1 cellular context compared by ENCODE assay signal in genomic region chr3:13461169-13462124, GRCh38.
A peak's percentile ranks its signal among the peaks of the same experiment; 100 is the strongest.
TF ChIP-seq lines count a peak whose summit lies in the region.

No MANE protein-coding gene starts in this region.

TF ChIP-seq in HepG2, 621 proteins besides CTCF, POLR2A, EP300 and RAD21 (continued from another document and continues in another):
- TF ChIP-seq RERE (CRISPR knock-in tag; IDR thresholded peaks at IDR 0.05; ENCODE audit: low read depth), result no peak
- TF ChIP-seq RFXANK (CRISPR knock-in tag; IDR thresholded peaks at IDR 0.05), result 0 out of 2 replicates have a peak, but pooled peaks have one; percentile 59
- TF ChIP-seq HNF4G (IDR thresholded peaks at IDR 0.05; ENCODE audit: borderline replicate concordance, low read depth, low read length), result 0 out of 2 replicates have a peak, but pooled peaks have one; percentile 13
- no peak; the same call in 1 of the 2 replicates for TF ChIP-seq HNF4G (CRISPR knock-in tag; IDR thresholded peaks at IDR 0.05; ENCODE audit: borderline replicate concordance, low read depth)
- TF ChIP-seq MZF1 (CRISPR knock-in tag; IDR thresholded peaks at IDR 0.05; ENCODE audit: borderline replicate concordance), result no peak
- peak; percentile 54; the same call in 1 of the 2 replicates for TF ChIP-seq RFXAP (CRISPR knock-in tag; IDR thresholded peaks at IDR 0.05; ENCODE audit: borderline replicate concordance)
- TF ChIP-seq SIN3A (IDR thresholded peaks at IDR 0.05; ENCODE audit: borderline replicate concordance, low read depth, low read length), result peak; percentile 64; the same call in 1 of the 2 replicates
- TF ChIP-seq PAWR (CRISPR knock-in tag; IDR thresholded peaks at IDR 0.05; ENCODE audit: borderline replicate concordance), result no peak
- no peak for TF ChIP-seq THAP8 (CRISPR knock-in tag; IDR thresholded peaks at IDR 0.05; ENCODE audit: borderline replicate concordance)
- TF ChIP-seq HOMEZ (CRISPR knock-in tag; IDR thresholded peaks at IDR 0.05; ENCODE audit: low read depth), result peak; percentile 82; the same call in 1 of the 2 replicates
- peak; percentile 93; the same call in 2 of the 3 replicates for TF ChIP-seq MXI1 (IDR thresholded peaks at IDR 0.05; ENCODE audit: borderline replicate concordance, low read depth, low read length)
- no peak for TF ChIP-seq NAIF1 (CRISPR knock-in tag; IDR thresholded peaks at IDR 0.05; ENCODE audit: borderline replicate concordance)
- TF ChIP-seq SP4 (CRISPR knock-in tag; IDR thresholded peaks at IDR 0.05), result peak; percentile 50; the same call in 1 of the 2 replicates
- TF ChIP-seq NR2F6 (IDR thresholded peaks at IDR 0.05), result peak; percentile 32; the same call in 1 of the 2 replicates
- peak; percentile 75 for TF ChIP-seq NR2F6 (CRISPR knock-in tag; IDR thresholded peaks at IDR 0.05)
- no peak for TF ChIP-seq ZNF17 (CRISPR knock-in tag; IDR thresholded peaks at IDR 0.05)
- no peak for TF ChIP-seq TBL1XR1 (IDR thresholded peaks at IDR 0.05; ENCODE audit: borderline replicate concordance, low read length, partially characterized antibody)
- TF ChIP-seq KMT2A (CRISPR knock-in tag; IDR thresholded peaks at IDR 0.05), result peak; percentile 72
- TF ChIP-seq GATAD2A (CRISPR knock-in tag; IDR thresholded peaks at IDR 0.05), result peak; percentile 88
- TF ChIP-seq ZNF318 (CRISPR knock-in tag; IDR thresholded peaks at IDR 0.05), result no peak
- TF ChIP-seq ATF4 (CRISPR knock-in tag; IDR thresholded peaks at IDR 0.05), result 0 out of 4 replicates have a peak, but pooled peaks of 1 of the 2 experiments have one; percentile 50
- TF ChIP-seq ZNF446 (CRISPR knock-in tag; IDR thresholded peaks at IDR 0.05), result 0 out of 2 replicates have a peak, but pooled peaks have one; percentile 21
- peak; percentile 79; the same call in 1 of the 2 replicates for TF ChIP-seq ZIK1 (CRISPR knock-in tag; IDR thresholded peaks at IDR 0.05; ENCODE audit: borderline replicate concordance, low read depth)
- no peak for TF ChIP-seq POLR2G (IDR thresholded peaks at IDR 0.05; ENCODE audit: low read depth, low read length)
- peak; percentile 88; the same call in 1 of the 2 replicates for TF ChIP-seq TFDP1 (CRISPR knock-in tag; IDR thresholded peaks at IDR 0.05; ENCODE audit: borderline replicate concordance)
- peak; percentile 68; the same call in 1 of the 2 replicates for TF ChIP-seq FOXK1 (CRISPR knock-in tag; IDR thresholded peaks at IDR 0.05; ENCODE audit: borderline replicate concordance, low read depth)
- 0 out of 2 replicates have a peak, but pooled peaks have one; percentile 11 for TF ChIP-seq ZBTB10 (CRISPR knock-in tag; IDR thresholded peaks at IDR 0.05; ENCODE audit: borderline replicate concordance)
- no peak for TF ChIP-seq PREB (CRISPR knock-in tag; IDR thresholded peaks at IDR 0.05)
- TF ChIP-seq DNMT1 (CRISPR knock-in tag; IDR thresholded peaks at IDR 0.05), result no peak
- no peak for TF ChIP-seq ZFYVE20 (CRISPR knock-in tag; IDR thresholded peaks at IDR 0.05; ENCODE audit: borderline replicate concordance, low read depth)
- TF ChIP-seq FOXP1 (IDR thresholded peaks at IDR 0.05), result no peak
- TF ChIP-seq FOXP1 (CRISPR knock-in tag; IDR thresholded peaks at IDR 0.05), result peak; percentile 43; the same call in 1 of the 2 replicates
